Comparison of ENCODE assay signal across 9 cellular contexts in the genomic region with DNA sequence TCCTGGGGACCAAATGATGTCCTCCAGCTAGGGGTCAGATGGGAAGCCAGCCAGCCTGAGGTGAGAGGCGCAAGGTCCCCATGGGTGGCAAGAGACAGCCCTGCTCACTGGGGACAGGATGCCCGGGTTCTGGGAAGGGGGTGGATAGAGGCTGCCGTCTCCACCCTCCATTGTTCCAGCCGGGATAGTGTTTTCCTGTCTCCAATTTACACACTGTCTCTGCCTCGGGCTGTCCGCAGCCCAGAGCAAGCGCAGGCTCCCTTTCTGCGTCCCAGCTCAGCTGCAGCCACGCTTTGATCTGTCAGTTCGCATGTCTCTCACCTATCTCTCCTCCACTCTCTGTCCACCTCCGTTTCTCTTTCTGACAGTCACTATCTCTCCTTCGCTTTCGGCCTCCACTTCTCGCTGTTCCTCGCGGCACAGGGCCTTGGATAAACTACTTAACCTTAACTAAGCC. TPM values are rescaled to one million over a fixed set of nuclear protein-coding genes. Genes with fewer than 3 reads are reported as not detected.
DNase-seq lines count a peak whose midpoint lies in the region; ATAC-seq, FAIRE-seq and TF ChIP-seq lines count a peak whose summit lies in the region.
"Had no signal": no experiment of that assay in that cellular context is flagged by ENCODE, and none has a peak within 500 bp of the region (broad histone marks: within the 10 kb centered on the region; RNA-seq: fewer than 3 reads in every experiment).

No MANE protein-coding gene starts in this region.

- H3K36me3 ChIP-seq in iPS-18a (ENCODE audit: control insufficient read depth, low read depth, low read length) = peaks cover 35% of the 10 kb centered on the region

- peak overlapping the region; percentile 93 for H3K4me3 ChIP-seq in iPS-18a (ENCODE audit: low read length)

- H3K27ac ChIP-seq in iPS-18a (ENCODE audit: low read length) = no peak overlapping the region

- no peaks in the 10 kb centered on the region for H3K27me3 ChIP-seq in iPS-18a (ENCODE audit: control insufficient read depth, insufficient read depth, low read length)

- peak; percentile 41 for ATAC-seq in sciatic nerve
- ATAC-seq in stimulated activated naive B cell treated with anti-CD40 and anti-IgM and Interleukin-4, amounts not matched to agents 10 μg/mL and 1 μg/mL and 100 μg/mL, for 72 hours (replicated peaks) = no peak

- peaks cover 13% of the 10 kb centered on the region for H3K27me3 Mint-ChIP-seq in brain
- H3K27me3 Mint-ChIP-seq in stimulated activated naive B cell treated with anti-CD40 and anti-IgM and Interleukin-4, amounts not matched to agents 10 μg/mL and 1 μg/mL and 100 μg/mL, for 72 hours = peaks cover 53 to 65% of the 10 kb centered on the region in 2 donors
- H3K27me3 Mint-ChIP-seq in immature natural killer cell (ENCODE audit: low read depth in 3 of 3) = peaks cover 16 to 26% (median 16%) of the 10 kb centered on the region in 3 donors

- intact Hi-C loops in sciatic nerve (cut with DNase I) = no loop called here

- no peak for TF ChIP-seq POLR2A in GM12891 (IDR thresholded peaks at IDR 0.05; ENCODE audit: low read depth, low read length)

- no peaks in the 10 kb centered on the region for H3K9me3 ChIP-seq in iPS-18a (ENCODE audit: control insufficient read depth, low read depth, low read length)

- H3K4me1 Mint-ChIP-seq in brain (peaks cover 34% of the 10 kb centered on the region), immature natural killer cell (peaks cover 12 to 13% of the 10 kb centered on the region in 2 donors)
- H3K4me1 Mint-ChIP-seq in stimulated activated naive B cell treated with anti-CD40 and anti-IgM and Interleukin-4, amounts not matched to agents 10 μg/mL and 1 μg/mL and 100 μg/mL, for 72 hours = peaks cover 21 to 29% of the 10 kb centered on the region in 2 donors

- FAIRE-seq in GM12891 (lab: Jason Lieb, UNC) (no peak), GM19239 (lab: Jason Lieb, UNC) (no peak)

- H3K4me3 Mint-ChIP-seq in brain (peak overlapping the region; percentile 87 to 98 (median 94)), immature natural killer cell (no peak overlapping the region)
- H3K4me3 Mint-ChIP-seq in stimulated activated naive B cell treated with anti-CD40 and anti-IgM and Interleukin-4, amounts not matched to agents 10 μg/mL and 1 μg/mL and 100 μg/mL, for 72 hours = no peak overlapping the region

- H3K36me3 Mint-ChIP-seq in brain (peaks cover 21% of the 10 kb centered on the region), immature natural killer cell (peaks cover 0 to 3% (median 0%) of the 10 kb centered on the region in 3 donors)
- peaks cover 4 to 8% of the 10 kb centered on the region in 2 donors for H3K36me3 Mint-ChIP-seq in stimulated activated naive B cell treated with anti-CD40 and anti-IgM and Interleukin-4, amounts not matched to agents 10 μg/mL and 1 μg/mL and 100 μg/mL, for 72 hours

- peak overlapping the region; percentile 90 for H3K9ac ChIP-seq in iPS-18a (ENCODE audit: low read length)

- H3K9me3 Mint-ChIP-seq in brain (peaks cover 0 to 4% (median 2%) of the 10 kb centered on the region in 5 experiments), immature natural killer cell (peaks cover 0 to 2% (median 0%) of the 10 kb centered on the region in 6 donors)
- no peaks in the 10 kb centered on the region for H3K9me3 Mint-ChIP-seq in stimulated activated naive B cell treated with anti-CD40 and anti-IgM and Interleukin-4, amounts not matched to agents 10 μg/mL and 1 μg/mL and 100 μg/mL, for 72 hours

- peak; percentile 29 for DNase-seq in DMS53 treated with DMSO at 0.1 percent for 48 hours (lab: John Stamatoyannopoulos, UW; ENCODE audit: unreplicated experiment)
- DNase-seq in sciatic nerve (ENCODE audit: low spot score) = no peak
- DNase-seq in GM12891 (ENCODE audit: insufficient read length, low spot score) = no peak
- no peak for DNase-seq in GM19239 (ENCODE audit: insufficient read length, low spot score)
- DNase-seq in stimulated activated naive B cell treated with anti-CD40 and anti-IgM and Interleukin-4, amounts not matched to agents 10 μg/mL and 1 μg/mL and 100 μg/mL, for 72 hours = no peak
- no peak for DNase-seq in immature natural killer cell
- DNase-seq: stimulated activated CD4-positive, alpha-beta T cell treated with anti-CD3 and anti-CD28 coated beads, Interleukin-1b, Interleukin-23, amount 100 ng/mL, for 48 hours had no signal

- no peaks in the 10 kb centered on the region for H3K4me1 ChIP-seq in iPS-18a (ENCODE audit: control insufficient read depth, low read depth, low read length)

- H3K27ac Mint-ChIP-seq in brain (peak overlapping the region; percentile 85 to 93 (median 91)), immature natural killer cell (no peak overlapping the region)
- no peak overlapping the region for H3K27ac Mint-ChIP-seq in stimulated activated naive B cell treated with anti-CD40 and anti-IgM and Interleukin-4, amounts not matched to agents 10 μg/mL and 1 μg/mL and 100 μg/mL, for 72 hours

- TF ChIP-seq CTCF in brain (conservative IDR thresholded peaks at IDR 0.05) = no peak

TF ChIP-seq in GM12891, 5 proteins besides CTCF, POLR2A, EP300 and RAD21:
- TF ChIP-seq POU2F2 (IDR thresholded peaks at IDR 0.05; ENCODE audit: low read depth, low read length) = no peak
- no peak for TF ChIP-seq SPI1 (IDR thresholded peaks at IDR 0.05; ENCODE audit: low read depth, low read length)
- TF ChIP-seq TAF1 (IDR thresholded peaks at IDR 0.05; ENCODE audit: low read depth, low read length) = no peak
- TF ChIP-seq POLR2AphosphoS5 (IDR thresholded peaks at IDR 0.05; ENCODE audit: low read depth, low read length) = no peak
- TF ChIP-seq PAX5 (IDR thresholded peaks at IDR 0.05; ENCODE audit: insufficient read depth, low read length, severe bottlenecking) = no peak

RNA-seq across cellular contexts. Expression of a gene that starts 2.1 kb away (rescaled TPM):
- 3.0 TPM for polyA plus RNA-seq in brain (ENCODE audit: insufficient read depth, low read depth, low replicate concordance)
- total RNA-seq in sciatic nerve = 49.5 TPM
- 1.5 TPM for polyA plus RNA-seq in GM12891 (2012; ENCODE audit: low read depth, missing spikeins)
- polyA plus RNA-seq in immature natural killer cell = under 1 TPM in 1 of 3 donors, not detected in 2; 0.37 TPM

RNA-seq across cellular contexts. Expression of a gene that starts 27.3 kb away (rescaled TPM):
- polyA plus RNA-seq in brain (ENCODE audit: insufficient read depth, low read depth, low replicate concordance) = 15.7 TPM
- 28.7 TPM for total RNA-seq in sciatic nerve
- polyA plus RNA-seq in GM12891 (2012; ENCODE audit: low read depth, missing spikeins) = 8.9 TPM
- 1 to 10 TPM; 3.2 to 5.9 (median 4.7) TPM for polyA plus RNA-seq in immature natural killer cell

RNA-seq across cellular contexts. Expression of a gene that starts 41.9 kb away (rescaled TPM):
- 26.8 TPM for polyA plus RNA-seq in brain (ENCODE audit: insufficient read depth, low read depth, low replicate concordance)
- total RNA-seq in sciatic nerve = 62.6 TPM
- polyA plus RNA-seq in GM12891 (2012; ENCODE audit: low read depth, missing spikeins) = 39.3 TPM
- under 1 TPM in 1 of 3 donors, not detected in 2; 0.11 TPM for polyA plus RNA-seq in immature natural killer cell

RNA-seq across cellular contexts. Expression of a gene that starts 49.7 kb away (rescaled TPM):
- polyA plus RNA-seq in brain (ENCODE audit: insufficient read depth, low read depth, low replicate concordance) = 68.3 TPM
- 114 TPM for total RNA-seq in sciatic nerve
- 138 TPM for polyA plus RNA-seq in GM12891 (2012; ENCODE audit: low read depth, missing spikeins)
- 10 to 100 TPM; 24.9 to 73.4 (median 33.2) TPM for polyA plus RNA-seq in immature natural killer cell

Comparison
In these comparisons a context has a peak if more than half of its experiments do, and no peak if none do; other contexts are left out.
1. H3K27ac Mint-ChIP-seq: peak in brain (5 of 5); none in stimulated activated naive B cell treated with anti-CD40 and anti-IgM and Interleukin-4, amounts not matched to agents 10 μg/mL and 1 μg/mL and 100 μg/mL, for 72 hours (single experiment) and immature natural killer cell (0 of 6).
2. H3K4me3 Mint-ChIP-seq: peak in brain (5 of 5); none in stimulated activated naive B cell treated with anti-CD40 and anti-IgM and Interleukin-4, amounts not matched to agents 10 μg/mL and 1 μg/mL and 100 μg/mL, for 72 hours (0 of 2) and immature natural killer cell (0 of 5).
3. RNA of a gene that starts 41.9 kb away (polyA plus RNA-seq): 26.8 TPM in brain (single experiment); 0.11 TPM in immature natural killer cell; every median in the first group is over 10 times any median in the second.